In the genomic region with DNA sequence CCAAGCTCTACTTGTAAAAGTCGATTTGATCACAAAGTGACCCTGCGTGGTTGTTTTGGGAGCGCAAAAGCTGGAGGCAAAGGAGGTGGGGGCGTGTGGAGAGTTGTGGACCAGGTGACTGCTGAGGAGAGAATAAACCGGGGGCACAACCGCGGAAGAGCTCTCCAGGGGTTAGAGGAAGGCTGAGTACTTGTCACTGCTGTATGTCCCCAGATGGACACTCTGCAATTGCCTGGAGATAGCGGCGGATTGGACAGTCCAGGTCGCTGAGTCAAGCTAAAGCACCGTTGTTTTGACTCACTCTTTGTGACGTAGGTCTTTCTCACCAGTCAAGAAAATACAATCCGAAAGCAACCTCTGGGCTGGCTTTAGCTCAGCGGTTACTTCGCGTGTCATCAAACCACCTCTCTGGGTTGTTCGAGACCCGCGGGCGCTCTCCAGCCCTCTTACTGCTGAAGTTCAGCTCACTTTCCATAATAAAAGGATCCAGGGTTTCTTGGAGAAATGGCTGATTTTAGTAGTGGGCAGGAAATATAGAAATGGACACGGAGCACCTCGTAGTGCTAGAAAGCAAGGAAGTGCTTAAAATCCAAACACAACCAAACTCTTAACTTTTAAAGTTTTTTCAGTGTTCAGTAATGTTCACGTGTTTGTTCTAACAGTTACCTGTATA, we compare ENCODE assay signal across 8 cellular contexts. TPM values are rescaled to one million over a fixed set of nuclear protein-coding genes. Genes with fewer than 3 reads are reported as not detected.
DNase-seq lines count a peak whose midpoint lies in the region; FAIRE-seq and TF ChIP-seq lines count a peak whose summit lies in the region.

No MANE protein-coding gene starts in this region.

- H3K4me1 ChIP-seq in ectodermal cell (ENCODE audit: control insufficient read depth, insufficient read depth, low read length) (no peaks in the 10 kb centered on the region), mesodermal cell (ENCODE audit: control insufficient read depth, insufficient read depth, low read length, poor library complexity, severe bottlenecking) (no peaks in the 10 kb centered on the region), vagina (no peaks in the 10 kb centered on the region)

- H3K9me3 Mint-ChIP-seq in HFFc6: no peaks in the 10 kb centered on the region

- H3K27ac Mint-ChIP-seq in HFFc6: peak overlapping the region; percentile 75

- peak overlapping the region; percentile 43 for H3K4me3 ChIP-seq in ectodermal cell (ENCODE audit: insufficient read depth, low read depth, low read length)
- peak overlapping the region; percentile 45 for H3K4me3 ChIP-seq in mesodermal cell (ENCODE audit: extremely low read depth, insufficient read depth, low read length, poor library complexity, severe bottlenecking)
- no peak overlapping the region for H3K4me3 ChIP-seq in vagina

- peak overlapping the region; percentile 90 for H3K4me3 Mint-ChIP-seq in HFFc6

- H3K27ac ChIP-seq in ectodermal cell (ENCODE audit: insufficient read depth, low read depth, low read length, poor library complexity, severe bottlenecking): no peak overlapping the region
- H3K27ac ChIP-seq in mesodermal cell (ENCODE audit: low read depth, low read length, severe bottlenecking): no peak overlapping the region
- H3K27ac ChIP-seq in vagina: no peak overlapping the region

- no peaks in the 10 kb centered on the region for H3K36me3 Mint-ChIP-seq in HFFc6 (ENCODE audit: low read depth)

- WGBS in ectodermal cell, 2 experiments: 8 to 12% methylated on average over 20 to 23 of the region's 23 CpGs
- WGBS in mesodermal cell (ENCODE audit: insufficient coverage in 2 of 2), 2 experiments: 8 to 10% methylated on average over 13 to 20 of the region's 23 CpGs

- peaks cover 11% of the 10 kb centered on the region for H3K4me1 Mint-ChIP-seq in HFFc6 (ENCODE audit: low read depth)

- TF ChIP-seq CTCF in HFFc6 (IDR thresholded peaks at IDR 0.05) (no peak), vagina (IDR thresholded peaks at IDR 0.05) (no peak)

- H3K9me3 ChIP-seq in ectodermal cell (ENCODE audit: control insufficient read depth, low read length): no peaks in the 10 kb centered on the region
- H3K9me3 ChIP-seq in mesodermal cell (ENCODE audit: control insufficient read depth, low read length): no peaks in the 10 kb centered on the region
- H3K9me3 ChIP-seq in vagina: no peaks in the 10 kb centered on the region

- TF ChIP-seq POLR2A in GM12891 (IDR thresholded peaks at IDR 0.05; ENCODE audit: low read depth, low read length) (no peak), vagina (IDR thresholded peaks at IDR 0.05) (no peak)

- no peaks in the 10 kb centered on the region for H3K36me3 ChIP-seq in ectodermal cell (ENCODE audit: control insufficient read depth, insufficient read depth, low read length)
- no peaks in the 10 kb centered on the region for H3K36me3 ChIP-seq in mesodermal cell (ENCODE audit: control insufficient read depth, insufficient read depth, low read length)
- no peaks in the 10 kb centered on the region for H3K36me3 ChIP-seq in vagina

- H3K27me3 Mint-ChIP-seq in HFFc6 (ENCODE audit: insufficient read depth): peaks cover 11% of the 10 kb centered on the region

- intact Hi-C loops in vagina (cut with DNase I): no loop called here

- FAIRE-seq in GM12891 (lab: Jason Lieb, UNC): peak; percentile 84

- DNase-seq in GM12891 (ENCODE audit: insufficient read length, low spot score): peak; percentile 19
- peak; percentile 97 for DNase-seq in HFFc6
- DNase-seq in NCI-H1694 (lab: John Stamatoyannopoulos, UW): peak; percentile 22
- peak; percentile 80 to 85 for DNase-seq in activated CD4-positive, alpha-beta T cell treated with anti-CD3 and anti-CD28 coated beads, Interleukin-2, amount 50 U/mL, for 48 hours
- peak; percentile 62 for DNase-seq in stimulated activated CD8-positive, alpha-beta memory T cell treated with anti-CD3 and anti-CD28 coated beads, Interleukin-7, amount 100 ng/mL, for 24 hours (ENCODE audit: low read depth)
- no peak for DNase-seq in vagina (ENCODE audit: extremely low spot score in 2 of 2)

- H3K27me3 ChIP-seq in ectodermal cell (ENCODE audit: control insufficient read depth, insufficient read depth, low read length, poor library complexity, severe bottlenecking): no peaks in the 10 kb centered on the region
- no peaks in the 10 kb centered on the region for H3K27me3 ChIP-seq in vagina

TF ChIP-seq in GM12891, 5 proteins besides CTCF, POLR2A, EP300 and RAD21:
- no peak for TF ChIP-seq POLR2AphosphoS5 (IDR thresholded peaks at IDR 0.05; ENCODE audit: low read depth, low read length)
- no peak for TF ChIP-seq POU2F2 (IDR thresholded peaks at IDR 0.05; ENCODE audit: low read depth, low read length)
- no peak for TF ChIP-seq SPI1 (IDR thresholded peaks at IDR 0.05; ENCODE audit: low read depth, low read length)
- TF ChIP-seq TAF1 (IDR thresholded peaks at IDR 0.05; ENCODE audit: low read depth, low read length): no peak
- no peak for TF ChIP-seq PAX5 (IDR thresholded peaks at IDR 0.05; ENCODE audit: insufficient read depth, low read length, severe bottlenecking)

RNA-seq across cellular contexts. Expression of gene ZMAT2, which starts 25.7 kb away (rescaled TPM):
- polyA plus RNA-seq in GM12891 (2012; ENCODE audit: low read depth, missing spikeins): 87.5 TPM
- 10 to 100 TPM; 59.1 to 68.5 (median 63.8) TPM for total RNA-seq in HFFc6 (2021; fragmentation: NEBNext Ultra II Directional; extraction: Animal tissue kit (Norgen Biotek cat#: 25700))
- polyA plus RNA-seq in ectodermal cell (2013, experiment 1 of 4): 88.9 TPM
- polyA plus RNA-seq in ectodermal cell (2013, experiment 2 of 4): 94.9 TPM
- 74.2 TPM for polyA plus RNA-seq in ectodermal cell (2013, experiment 3 of 4)
- polyA plus RNA-seq in ectodermal cell (2013, experiment 4 of 4): 89.6 TPM
- polyA plus RNA-seq in mesodermal cell (2013, experiment 1 of 2): 55.8 TPM
- polyA plus RNA-seq in mesodermal cell (2013, experiment 2 of 2): 57.6 TPM
- 22.6 TPM for total RNA-seq in vagina

RNA-seq across cellular contexts. Expression of gene HARS2, which starts 34.7 kb away (rescaled TPM):
- polyA plus RNA-seq in GM12891 (2012; ENCODE audit: low read depth, missing spikeins): 19.7 TPM
- total RNA-seq in HFFc6 (2021; fragmentation: NEBNext Ultra II Directional; extraction: Animal tissue kit (Norgen Biotek cat#: 25700)): 10 to 100 TPM; 22.1 to 23.5 (median 22.9) TPM
- 28.8 TPM for polyA plus RNA-seq in ectodermal cell (2013, experiment 1 of 4)
- 30.3 TPM for polyA plus RNA-seq in ectodermal cell (2013, experiment 2 of 4)
- 24.2 TPM for polyA plus RNA-seq in ectodermal cell (2013, experiment 3 of 4)
- polyA plus RNA-seq in ectodermal cell (2013, experiment 4 of 4): 28.3 TPM
- polyA plus RNA-seq in mesodermal cell (2013, experiment 1 of 2): 22.3 TPM
- 21.7 TPM for polyA plus RNA-seq in mesodermal cell (2013, experiment 2 of 2)
- total RNA-seq in vagina: 46.2 TPM

RNA-seq across cellular contexts. Expression of gene HARS1, which starts 34.8 kb away (rescaled TPM):
- 66.0 TPM for polyA plus RNA-seq in GM12891 (2012; ENCODE audit: low read depth, missing spikeins)
- total RNA-seq in HFFc6 (2021; fragmentation: NEBNext Ultra II Directional; extraction: Animal tissue kit (Norgen Biotek cat#: 25700)): 100 to 1,000 TPM in 1 of 6 experiments, 10 to 100 TPM in 5; 89.1 to 102 (median 96.8) TPM
- polyA plus RNA-seq in ectodermal cell (2013, experiment 1 of 4): 58.3 TPM
- polyA plus RNA-seq in ectodermal cell (2013, experiment 2 of 4): 67.8 TPM
- polyA plus RNA-seq in ectodermal cell (2013, experiment 3 of 4): 46.6 TPM
- polyA plus RNA-seq in ectodermal cell (2013, experiment 4 of 4): 50.0 TPM
- 50.3 TPM for polyA plus RNA-seq in mesodermal cell (2013, experiment 1 of 2)
- 45.7 TPM for polyA plus RNA-seq in mesodermal cell (2013, experiment 2 of 2)
- total RNA-seq in vagina: 54.8 TPM

RNA-seq across cellular contexts. Expression of gene DND1, which starts 52.6 kb away (rescaled TPM):
- 0.17 TPM for polyA plus RNA-seq in GM12891 (2012; ENCODE audit: low read depth, missing spikeins)
- total RNA-seq in HFFc6 (2021; fragmentation: NEBNext Ultra II Directional; extraction: Animal tissue kit (Norgen Biotek cat#: 25700)): under 1 TPM; 0.26 to 0.59 (median 0.41) TPM
- 1.3 TPM for polyA plus RNA-seq in ectodermal cell (2013, experiment 1 of 4)
- polyA plus RNA-seq in ectodermal cell (2013, experiment 2 of 4): 1.6 TPM
- polyA plus RNA-seq in ectodermal cell (2013, experiment 3 of 4): 1.2 TPM
- polyA plus RNA-seq in ectodermal cell (2013, experiment 4 of 4): 2.0 TPM
- polyA plus RNA-seq in mesodermal cell (2013, experiment 1 of 2): 1.5 TPM
- polyA plus RNA-seq in mesodermal cell (2013, experiment 2 of 2): 1.1 TPM
- total RNA-seq in vagina: 2.9 TPM

Comparison
In these comparisons a context has a peak if more than half of its experiments do, and no peak if none do; other contexts are left out.
1. DNase-seq: peak in GM12891 (single experiment), HFFc6 (single experiment), NCI-H1694 (single experiment), activated CD4-positive, alpha-beta T cell treated with anti-CD3 and anti-CD28 coated beads, Interleukin-2, amount 50 U/mL, for 48 hours (2 of 2) and stimulated activated CD8-positive, alpha-beta memory T cell treated with anti-CD3 and anti-CD28 coated beads, Interleukin-7, amount 100 ng/mL, for 24 hours (single experiment); none in vagina (0 of 2).
2. H3K4me3 ChIP-seq: peak in ectodermal cell (single experiment) and mesodermal cell (single experiment); none in vagina (0 of 2).